Comparison of ENCODE assay signal across 18 cellular contexts in the genomic region with DNA sequence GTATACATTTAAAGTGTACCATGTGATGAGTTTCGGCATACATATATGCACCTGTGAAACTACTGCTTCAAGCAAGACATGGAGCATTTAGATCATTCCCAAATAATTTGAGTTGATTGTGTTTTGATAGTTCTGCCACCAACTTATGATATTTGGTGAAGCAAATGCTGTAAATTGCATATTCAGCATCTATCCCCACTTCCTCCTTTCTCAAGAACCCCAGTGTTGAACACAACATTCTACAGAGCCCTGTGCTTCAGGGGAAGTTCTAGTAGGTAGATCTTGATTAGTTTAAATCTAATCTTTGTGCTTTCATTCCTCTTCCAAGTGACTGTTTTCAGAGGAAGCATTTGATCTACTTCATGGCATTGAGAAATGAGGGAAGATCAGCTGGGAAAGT. TPM values are rescaled to one million over a fixed set of nuclear protein-coding genes. Genes with fewer than 3 reads are reported as not detected.
"Had no signal": no experiment of that assay in that cellular context is flagged by ENCODE, and none has a peak within 500 bp of the region (broad histone marks: within the 10 kb centered on the region; RNA-seq: fewer than 3 reads in every experiment).

No MANE protein-coding gene starts in this region.

- H3K27ac Mint-ChIP-seq: activated CD4-positive, alpha-beta T cell treated with anti-CD3 and anti-CD28 coated beads, Interleukin-2, amount 10 ng/mL, durations not matched to agents 7 days and 5 days; activated naive CD4-positive, alpha-beta T cell treated with anti-CD3 and anti-CD28 coated beads, Interleukin-2, amount 50 U/mL, for 24 hours; nephron; stimulated activated naive B cell treated with anti-CD40 and anti-IgM and Interleukin-4, amounts not matched to agents 10 μg/mL and 1 μg/mL and 100 μg/mL, for 72 hours had no signal

- H3K4me3 Mint-ChIP-seq: activated CD4-positive, alpha-beta T cell treated with anti-CD3 and anti-CD28 coated beads, Interleukin-2, amount 10 ng/mL, durations not matched to agents 7 days and 5 days; activated naive CD4-positive, alpha-beta T cell treated with anti-CD3 and anti-CD28 coated beads, Interleukin-2, amount 50 U/mL, for 24 hours; nephron; stimulated activated naive B cell treated with anti-CD40 and anti-IgM and Interleukin-4, amounts not matched to agents 10 μg/mL and 1 μg/mL and 100 μg/mL, for 72 hours had no signal

- H3K4me1 ChIP-seq: colonic mucosa had no signal

- H3K36me3 Mint-ChIP-seq: activated naive CD4-positive, alpha-beta T cell treated with anti-CD3 and anti-CD28 coated beads, Interleukin-2, amount 50 U/mL, for 24 hours; stimulated activated naive B cell treated with anti-CD40 and anti-IgM and Interleukin-4, amounts not matched to agents 10 μg/mL and 1 μg/mL and 100 μg/mL, for 72 hours had no signal

- H3K36me3 ChIP-seq: colonic mucosa, right lobe of liver, tibial nerve had no signal

- H3K27ac ChIP-seq: colonic mucosa, epithelial cell of prostate, psoas muscle, tibial nerve had no signal

- H3K4me1 Mint-ChIP-seq: activated CD4-positive, alpha-beta T cell treated with anti-CD3 and anti-CD28 coated beads, Interleukin-2, amount 10 ng/mL, durations not matched to agents 7 days and 5 days; activated naive CD4-positive, alpha-beta T cell treated with anti-CD3 and anti-CD28 coated beads, Interleukin-2, amount 50 U/mL, for 24 hours had no signal

- H3K4me3 ChIP-seq: colonic mucosa, psoas muscle, right lobe of liver, tibial nerve had no signal

- H3K27me3 ChIP-seq: colonic mucosa, right lobe of liver, tibial nerve had no signal

- H3K9me3 ChIP-seq: colonic mucosa, psoas muscle, right lobe of liver, tibial nerve had no signal

- DNase-seq: activated CD4-positive, alpha-beta T cell treated with anti-CD3 and anti-CD28 coated beads, Interleukin-2, amount 10 ng/mL, durations not matched to agents 7 days and 5 days; activated CD4-positive, CD25-positive, alpha-beta regulatory T cell; activated effector memory CD4-positive, alpha-beta T cell treated with Interleukin-2 at 50 U/mL for 16 hours; caudate nucleus; colonic mucosa; effector CD4-positive, alpha-beta T cell; kidney; left ventricle myocardium superior; mesendoderm; psoas muscle; right lobe of liver; stimulated activated CD4-positive, alpha-beta T cell treated with anti-CD3 and anti-CD28 coated beads, Interleukin-2, amount 100 ng/mL, for 24 hours; stimulated activated naive B cell treated with anti-CD40 and anti-IgM and Interleukin-4, amounts not matched to agents 10 μg/mL and 1 μg/mL and 100 μg/mL, for 72 hours had no signal

- ATAC-seq: left ventricle myocardium superior, psoas muscle had no signal

RNA-seq across cellular contexts. Expression of gene SHROOM3, which starts 5.4 kb away (rescaled TPM):
- total RNA-seq: activated CD4-positive, alpha-beta T cell treated with anti-CD3 and anti-CD28 coated beads, Interleukin-2, amount 10 ng/mL, durations not matched to agents 7 days and 5 days; activated CD8-positive, alpha-beta memory T cell treated with anti-CD3 and anti-CD28 coated beads for 36 hours had no signal

RNA-seq across cellular contexts. Expression of gene CCDC158, which starts 8.7 kb away (rescaled TPM):
- total RNA-seq: activated CD4-positive, alpha-beta T cell treated with anti-CD3 and anti-CD28 coated beads, Interleukin-2, amount 10 ng/mL, durations not matched to agents 7 days and 5 days; activated CD8-positive, alpha-beta memory T cell treated with anti-CD3 and anti-CD28 coated beads for 36 hours; colonic mucosa had no signal
- polyA plus RNA-seq: psoas muscle had no signal
